In the genomic region with DNA sequence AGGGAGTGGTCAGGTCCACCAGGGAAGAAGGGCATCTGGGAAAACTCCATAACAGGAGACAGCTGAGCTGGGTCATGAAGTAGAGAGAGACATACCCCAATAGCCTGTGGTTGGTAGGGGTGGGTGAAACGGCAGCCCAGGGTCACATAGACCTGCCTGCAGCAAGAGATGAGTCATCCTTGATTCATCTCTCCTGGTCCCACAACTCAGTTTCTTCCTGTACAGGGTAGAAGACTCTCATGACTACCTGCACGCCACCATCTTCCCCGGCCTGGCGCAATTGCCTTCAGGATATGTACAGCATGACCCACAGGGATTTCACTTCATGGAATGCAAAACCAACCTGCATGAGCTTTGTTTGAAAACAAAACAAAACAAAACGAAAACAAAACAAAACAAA, we compare ENCODE assay signal across 1 cellular context.
TF ChIP-seq lines count a peak whose summit lies in the region.

No MANE protein-coding gene starts in this region.

TF ChIP-seq in IMR-90, 13 proteins besides CTCF, POLR2A, EP300 and RAD21:
- no peak for TF ChIP-seq MXI1 (IDR thresholded peaks at IDR 0.05; ENCODE audit: borderline replicate concordance, low read depth, low read length)
